In genomic region chr21:22827422-22827821, GRCh38 we compare ENCODE assay signal across 36 cellular contexts.
"Had no signal": no experiment of that assay in that cellular context is flagged by ENCODE, and none has a peak within 500 bp of the region (broad histone marks: within the 10 kb centered on the region; RNA-seq: fewer than 3 reads in every experiment).

No MANE protein-coding gene starts in this region.

- H3K27ac ChIP-seq: adrenal gland, body of pancreas, brain microvascular endothelial cell, breast epithelium, VCaP had no signal

- H3K4me1 Mint-ChIP-seq: activated B cell treated with CpG ODN at 0.5 μM for 24 hours; activated CD4-positive, alpha-beta T cell treated with anti-CD3 and anti-CD28 coated beads, Interleukin-2, amount 10 ng/mL, durations not matched to agents 24 days and 14 days; activated naive CD4-positive, alpha-beta T cell treated with anti-CD3 and anti-CD28 coated beads, Interleukin-2, amount 10 ng/mL, durations not matched to agents 7 days and 5 days; activated naive CD4-positive, alpha-beta T cell treated with anti-CD3 and anti-CD28 coated beads, Interleukin-2, amount 50 U/mL, for 24 hours; activated naive CD8-positive, alpha-beta T cell treated with anti-CD3 and anti-CD28 coated beads, Interleukin-2, amount 10 ng/mL, durations not matched to agents 7 days and 5 days; activated T-helper 17 cell treated with anti-CD3 and anti-CD28 coated beads, Interleukin-2, amount 50 U/mL, for 72 hours had no signal

- FAIRE-seq: astrocyte, colon, TTC549 had no signal

- DNase-seq: activated B cell treated with CpG ODN at 0.5 μM for 24 hours; activated CD4-positive, alpha-beta memory T cell treated with anti-CD3 and anti-CD28 coated beads for 36 hours; activated CD4-positive, alpha-beta T cell treated with anti-CD3 and anti-CD28 coated beads for 4 hours; activated CD4-positive, alpha-beta T cell treated with anti-CD3 and anti-CD28 coated beads, Interleukin-2, amount 10 ng/mL, durations not matched to agents 24 days and 14 days; activated CD4-positive, alpha-beta T cell treated with anti-CD3 and anti-CD28 coated beads, Interleukin-2, amount 50 U/mL, for 1 hour; activated CD4-positive, alpha-beta T cell treated with anti-CD3 and anti-CD28 coated beads, Interleukin-2, amount 50 U/mL, for 4 hours; activated CD4-positive, CD25-positive, alpha-beta regulatory T cell treated with anti-CD3 and anti-CD28 coated beads, Interleukin-2, amount 50 U/mL, for 72 hours; activated CD8-positive, alpha-beta memory T cell treated with anti-CD3 and anti-CD28 coated beads, Interleukin-2, amount 50 U/mL, for 4 hours; activated CD8-positive, alpha-beta T cell treated with anti-CD3 and anti-CD28 coated beads for 36 hours; activated gamma-delta T cell; activated naive CD4-positive, alpha-beta T cell treated with anti-CD3 and anti-CD28 coated beads, Interleukin-2, amount 10 ng/mL, durations not matched to agents 7 days and 5 days; activated naive CD4-positive, alpha-beta T cell treated with Interleukin-2 at 50 U/mL for 16 hours; activated naive CD8-positive, alpha-beta T cell treated with anti-CD3 and anti-CD28 coated beads, Interleukin-2, amount 10 ng/mL, durations not matched to agents 7 days and 5 days; activated T-cell treated with anti-CD3 and anti-CD28 coated beads for 4 hours; activated T-cell treated with anti-CD3 and anti-CD28 coated beads, Interleukin-2, amount 50 U/mL, for 1 hour; activated T-cell treated with anti-CD3 and anti-CD28 coated beads, Interleukin-2, amount 50 U/mL, for 4 hours; activated T-cell treated with anti-CD3 and anti-CD28 coated beads, Interleukin-2, amount 50 U/mL, for 72 hours; adrenal gland; amniotic stem cell; aorta; body of pancreas; brain microvascular endothelial cell; central memory CD4-positive, alpha-beta T cell; T-helper 2 cell; T-helper 9 cell had no signal

- H3K36me3 ChIP-seq: adrenal gland, brain microvascular endothelial cell, breast epithelium had no signal

- H3K4me1 ChIP-seq: adrenal gland, body of pancreas, breast epithelium had no signal

- H3K36me3 Mint-ChIP-seq: activated CD4-positive, alpha-beta memory T cell treated with anti-CD3 and anti-CD28 coated beads for 36 hours; activated naive CD4-positive, alpha-beta T cell treated with anti-CD3 and anti-CD28 coated beads, Interleukin-2, amount 10 ng/mL, durations not matched to agents 7 days and 5 days; activated naive CD4-positive, alpha-beta T cell treated with anti-CD3 and anti-CD28 coated beads, Interleukin-2, amount 50 U/mL, for 24 hours; activated naive CD8-positive, alpha-beta T cell treated with anti-CD3 and anti-CD28 coated beads, Interleukin-2, amount 10 ng/mL, durations not matched to agents 7 days and 5 days had no signal

- H3K27me3 ChIP-seq: adrenal gland, body of pancreas, brain microvascular endothelial cell, breast epithelium had no signal

- H3K27me3 Mint-ChIP-seq: activated B cell treated with CpG ODN at 0.5 μM for 24 hours; activated CD4-positive, alpha-beta memory T cell treated with anti-CD3 and anti-CD28 coated beads for 36 hours; activated CD4-positive, alpha-beta T cell treated with anti-CD3 and anti-CD28 coated beads, Interleukin-2, amount 10 ng/mL, durations not matched to agents 24 days and 14 days; activated CD8-positive, alpha-beta T cell treated with anti-CD3 and anti-CD28 coated beads for 36 hours; activated naive CD4-positive, alpha-beta T cell treated with anti-CD3 and anti-CD28 coated beads, Interleukin-2, amount 10 ng/mL, durations not matched to agents 7 days and 5 days; activated naive CD4-positive, alpha-beta T cell treated with anti-CD3 and anti-CD28 coated beads, Interleukin-2, amount 50 U/mL, for 24 hours; activated naive CD8-positive, alpha-beta T cell; activated naive CD8-positive, alpha-beta T cell treated with anti-CD3 and anti-CD28 coated beads, Interleukin-2, amount 10 ng/mL, durations not matched to agents 7 days and 5 days; activated T-helper 17 cell treated with anti-CD3 and anti-CD28 coated beads, Interleukin-2, amount 50 U/mL, for 72 hours had no signal

- H3K9me3 ChIP-seq: adrenal gland, body of pancreas had no signal

- H3K4me3 Mint-ChIP-seq: activated B cell treated with CpG ODN at 0.5 μM for 24 hours; activated CD4-positive, alpha-beta memory T cell treated with anti-CD3 and anti-CD28 coated beads for 36 hours; activated CD4-positive, alpha-beta T cell treated with anti-CD3 and anti-CD28 coated beads, Interleukin-2, amount 10 ng/mL, durations not matched to agents 24 days and 14 days; activated CD8-positive, alpha-beta T cell treated with anti-CD3 and anti-CD28 coated beads for 36 hours; activated naive CD4-positive, alpha-beta T cell treated with anti-CD3 and anti-CD28 coated beads, Interleukin-2, amount 10 ng/mL, durations not matched to agents 7 days and 5 days; activated naive CD4-positive, alpha-beta T cell treated with anti-CD3 and anti-CD28 coated beads, Interleukin-2, amount 50 U/mL, for 24 hours; activated naive CD8-positive, alpha-beta T cell; activated naive CD8-positive, alpha-beta T cell treated with anti-CD3 and anti-CD28 coated beads, Interleukin-2, amount 10 ng/mL, durations not matched to agents 7 days and 5 days; activated T-cell treated with anti-CD3 and anti-CD28 coated beads, Interleukin-2, amount 50 U/mL, for 4 hours; activated T-cell treated with anti-CD3 and anti-CD28 coated beads, Interleukin-2, amount 50 U/mL, for 72 hours; activated T-helper 1 cell treated with anti-CD3 and anti-CD28 coated beads, Interleukin-12 subunit alpha, Interleukin-12 subunit beta, Interleukin-2, Interleukin-4 antibody, amounts not matched to agents 30 ng/mL and 10 ng/mL and 1 ng/mL, durations not matched to agents 14 hours and 24 hours and 36 hours; activated T-helper 17 cell treated with anti-CD3 and anti-CD28 coated beads, Interleukin-2, amount 50 U/mL, for 72 hours; T-helper 1 cell treated with Interleukin-12 subunit alpha and Interleukin-12 subunit beta and Interleukin-4 antibody, amounts not matched to agents 30 μg/mL and 1 μg/mL, for 36 hours; T-helper 2 cell treated with Interferon-gamma antibody and Interleukin-4, amounts not matched to agents 5 μg/mL and 100 μg/mL, for 36 hours had no signal

- ATAC-seq: activated CD8-positive, alpha-beta T cell treated with anti-CD3 and anti-CD28 coated beads for 36 hours; activated T-cell treated with anti-CD3 and anti-CD28 coated beads, Interleukin-2, amount 50 U/mL, for 4 hours; activated T-cell treated with anti-CD3 and anti-CD28 coated beads, Interleukin-2, amount 50 U/mL, for 72 hours; activated T-helper 17 cell treated with anti-CD3 and anti-CD28 coated beads, Interleukin-2, amount 50 U/mL, for 72 hours; body of pancreas had no signal

- H3K27ac Mint-ChIP-seq: activated B cell treated with CpG ODN at 0.5 μM for 24 hours; activated CD4-positive, alpha-beta memory T cell treated with anti-CD3 and anti-CD28 coated beads for 36 hours; activated CD4-positive, alpha-beta T cell treated with anti-CD3 and anti-CD28 coated beads, Interleukin-2, amount 10 ng/mL, durations not matched to agents 24 days and 14 days; activated CD8-positive, alpha-beta T cell treated with anti-CD3 and anti-CD28 coated beads for 36 hours; activated naive CD4-positive, alpha-beta T cell treated with anti-CD3 and anti-CD28 coated beads, Interleukin-2, amount 10 ng/mL, durations not matched to agents 7 days and 5 days; activated naive CD4-positive, alpha-beta T cell treated with anti-CD3 and anti-CD28 coated beads, Interleukin-2, amount 50 U/mL, for 24 hours; activated naive CD8-positive, alpha-beta T cell; activated naive CD8-positive, alpha-beta T cell treated with anti-CD3 and anti-CD28 coated beads, Interleukin-2, amount 10 ng/mL, durations not matched to agents 7 days and 5 days; activated T-cell treated with anti-CD3 and anti-CD28 coated beads, Interleukin-2, amount 50 U/mL, for 72 hours; activated T-helper 1 cell treated with anti-CD3 and anti-CD28 coated beads, Interleukin-12 subunit alpha, Interleukin-12 subunit beta, Interleukin-2, Interleukin-4 antibody, amounts not matched to agents 30 ng/mL and 10 ng/mL and 1 ng/mL, durations not matched to agents 14 hours and 24 hours and 36 hours; activated T-helper 17 cell treated with anti-CD3 and anti-CD28 coated beads, Interleukin-2, amount 50 U/mL, for 72 hours; T-helper 1 cell treated with Interleukin-12 subunit alpha and Interleukin-12 subunit beta and Interleukin-4 antibody, amounts not matched to agents 30 μg/mL and 1 μg/mL, for 36 hours; T-helper 2 cell treated with Interferon-gamma antibody and Interleukin-4, amounts not matched to agents 5 μg/mL and 100 μg/mL, for 36 hours had no signal

- H3K4me3 ChIP-seq: adrenal gland, body of pancreas, breast epithelium had no signal
